In the genomic region with DNA sequence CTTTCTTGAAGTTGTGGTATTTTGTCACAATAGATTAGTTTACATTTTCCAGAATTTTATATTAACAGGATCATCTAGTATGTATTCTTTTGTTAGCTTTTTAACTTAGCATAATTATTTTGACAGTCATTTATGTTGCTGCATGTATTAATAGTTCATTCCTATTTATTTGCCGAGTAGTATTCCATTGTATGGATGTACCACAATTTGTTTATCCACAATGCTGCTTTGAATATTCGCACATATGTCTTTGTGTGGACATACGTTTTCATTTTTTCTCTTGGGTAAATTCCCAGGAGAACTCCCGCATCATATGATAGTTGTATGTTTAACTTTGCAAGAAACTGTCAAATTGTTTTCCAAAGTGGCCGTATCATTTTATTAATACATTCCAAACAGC, we compare ENCODE assay signal across 6 cellular contexts.
"Had no signal": no experiment of that assay in that cellular context is flagged by ENCODE, and none has a peak within 500 bp of the region (broad histone marks: within the 10 kb centered on the region; RNA-seq: fewer than 3 reads in every experiment).

No MANE protein-coding gene starts in this region.

- H3K27ac ChIP-seq: GM23248 had no signal

- ATAC-seq: K562 had no signal

- H3K9me3 Mint-ChIP-seq: H9 had no signal

- H3K4me3 Mint-ChIP-seq: H9 had no signal

- DNase-seq: GM23248, H9, HCEC 1CT, IMR-90, KG1 had no signal

- H3K4me3 ChIP-seq: GM23248, K562 had no signal

- H3K27ac Mint-ChIP-seq: H9 had no signal

- H3K9ac ChIP-seq: GM23248 had no signal

- H3K4me1 Mint-ChIP-seq: H9 had no signal

- H2AFZ ChIP-seq: GM23248 had no signal
